ENCODE assay signal across 12 cellular contexts in the genomic region with DNA sequence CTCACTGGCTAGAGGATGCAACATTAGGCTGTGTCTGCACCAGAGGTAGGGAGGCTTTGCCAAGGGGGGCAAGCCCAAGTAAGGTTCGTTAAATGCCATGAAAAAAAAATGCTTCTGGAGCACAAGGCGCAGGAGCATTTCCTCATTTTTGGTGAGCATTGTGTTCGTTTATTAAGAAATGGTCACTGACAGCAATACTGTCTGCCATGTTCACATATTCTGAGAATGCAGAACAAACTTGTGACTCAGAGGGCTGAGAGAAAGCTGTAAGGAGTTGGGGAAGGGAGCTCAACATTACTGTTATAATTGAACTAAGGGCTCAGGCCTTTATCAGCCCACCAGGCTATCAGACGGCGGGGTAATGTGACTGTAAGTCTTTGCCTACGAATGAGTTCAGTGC.
DNase-seq lines count a peak whose midpoint lies in the region; FAIRE-seq and TF ChIP-seq lines count a peak whose summit lies in the region.
"Had no signal": no experiment of that assay in that cellular context is flagged by ENCODE, and none has a peak within 500 bp of the region (broad histone marks: within the 10 kb centered on the region; RNA-seq: fewer than 3 reads in every experiment).

No MANE protein-coding gene starts in this region.

- H2AK5ac ChIP-seq in H1 (ENCODE audit: low read depth, low read length): no peak overlapping the region

- no peak overlapping the region for H2BK120ac ChIP-seq in H1 (replicated peaks; ENCODE audit: low read depth, low read length)

- TF ChIP-seq EP300 in H1 (IDR thresholded peaks at IDR 0.05; ENCODE audit: borderline replicate concordance in 1 of 2, low read depth in 2 of 2, low read length in 2 of 2): no peak

- FAIRE-seq in H1 (lab: Jason Lieb, UNC): no peak

- no peaks in the 10 kb centered on the region for H3K36me3 ChIP-seq in H1 (ENCODE audit: control insufficient read depth in 2 of 4, insufficient read depth in 4 of 4, low read length in 3 of 4)
- no peaks in the 10 kb centered on the region for H3K36me3 ChIP-seq in osteoblast (ENCODE audit: insufficient read depth, low read length)
- H3K36me3 ChIP-seq: gastroesophageal sphincter, left ventricle myocardium inferior had no signal

- H3K14ac ChIP-seq in H1 (ENCODE audit: insufficient read length): no peak overlapping the region

- H3K18ac ChIP-seq in H1 (ENCODE audit: extremely low read depth, low read length): no peak overlapping the region

- no peak overlapping the region for H3K56ac ChIP-seq in H1 (replicated peaks; ENCODE audit: insufficient read length, low read depth, low read length)

- no peaks in the 10 kb centered on the region for H4K20me1 ChIP-seq in H1 (replicated peaks in 1 of 2; ENCODE audit: control insufficient read depth in 1 of 2, insufficient read depth in 2 of 2, low read length in 2 of 2)
- no peaks in the 10 kb centered on the region for H4K20me1 ChIP-seq in osteoblast (ENCODE audit: insufficient read depth, low read length)

- no peaks in the 10 kb centered on the region for H3K23me2 ChIP-seq in H1 (ENCODE audit: low read depth, low read length)

- no peak overlapping the region for H4K5ac ChIP-seq in H1 (ENCODE audit: insufficient read length, low read depth, low read length)

- H3K9ac ChIP-seq in H1 (replicated peaks in 1 of 4; ENCODE audit: extremely low read depth in 1 of 4, low read depth in 3 of 4, low read length in 3 of 4): no peak overlapping the region

- H3K4me1 ChIP-seq in H1 (replicated peaks in 1 of 4; ENCODE audit: control insufficient read depth in 3 of 4, insufficient read depth in 4 of 4, low read length in 3 of 4): peaks cover 1 to 15% (median 10%) of the 10 kb centered on the region in 4 experiments
- peaks cover 41% of the 10 kb centered on the region for H3K4me1 ChIP-seq in osteoblast (ENCODE audit: insufficient read depth, low read length)
- H3K4me1 ChIP-seq: gastroesophageal sphincter had no signal

- H3K4ac ChIP-seq in H1 (replicated peaks; ENCODE audit: insufficient read length, low read depth, low read length): no peak overlapping the region

- H3K79me2 ChIP-seq in H1 (ENCODE audit: control insufficient read depth in 1 of 2, insufficient read depth in 2 of 2, low read length in 2 of 2): no peaks in the 10 kb centered on the region
- no peaks in the 10 kb centered on the region for H3K79me2 ChIP-seq in osteoblast (ENCODE audit: insufficient read depth, low read length)

- no peak for TF ChIP-seq CTCF in H1 (IDR thresholded peaks at IDR 0.05; ENCODE audit: control extremely low read depth in 1 of 3, insufficient read depth in 1 of 3, low read depth in 1 of 3, low read length in 3 of 3)
- no peak for TF ChIP-seq CTCF in osteoblast (IDR thresholded peaks at IDR 0.05; ENCODE audit: extremely low read depth, low read depth, low read length)
- TF ChIP-seq CTCF in GM10248 (IDR thresholded peaks at IDR 0.05; ENCODE audit: control extremely low read depth, extremely low read depth, low read depth, missing control alignments): no peak

- TF ChIP-seq POLR2A in H1 (IDR thresholded peaks at IDR 0.05; ENCODE audit: control extremely low read depth in 1 of 2, low read depth in 2 of 2, low read length in 2 of 2): no peak

- H2BK15ac ChIP-seq in H1 (ENCODE audit: low read length): no peak overlapping the region

- H3K27me3 ChIP-seq in H1 (replicated peaks in 1 of 4; ENCODE audit: control insufficient read depth in 3 of 4, extremely low read depth in 1 of 4, insufficient read depth in 3 of 4, low read length in 3 of 4): no peaks in the 10 kb centered on the region
- no peaks in the 10 kb centered on the region for H3K27me3 ChIP-seq in osteoblast (ENCODE audit: insufficient read depth, low read length)
- H3K27me3 ChIP-seq: gastroesophageal sphincter had no signal

- 78% methylated on average over 6 of the region's 6 CpGs; no CpG with 5 or more reads in 1 of the 2 experiments for WGBS in H1 (ENCODE audit: extremely low coverage in 1 of 2, insufficient coverage in 1 of 2, insufficient read length in 1 of 2, insufficient replicate concordance in 2 of 2, low coverage in 1 of 2, low lambda C conversion rate in 2 of 2, missing lambda C conversion rate in 1 of 2), 2 experiments

- H2BK5ac ChIP-seq in H1 (ENCODE audit: low read depth, low read length): no peak overlapping the region

- H3K9me3 ChIP-seq in H1 (ENCODE audit: insufficient read depth in 2 of 2, low read depth in 1 of 2, low read length in 1 of 2): no peaks in the 10 kb centered on the region
- no peaks in the 10 kb centered on the region for H3K9me3 ChIP-seq in osteoblast (ENCODE audit: low read depth, low read length)
- H3K9me3 ChIP-seq: gastroesophageal sphincter, left ventricle myocardium inferior had no signal

- H2BK12ac ChIP-seq in H1 (ENCODE audit: low read depth, low read length): peak overlapping the region; percentile 73; the same call in 1 of the 2 replicates

- no peak overlapping the region for H4K8ac ChIP-seq in H1 (ENCODE audit: extremely low read depth, insufficient read depth, low read length)

- no peak overlapping the region for H4K91ac ChIP-seq in H1 (replicated peaks; ENCODE audit: insufficient read length, low read length)

- CTCF ChIA-PET in H1 (lab: Charles Lee; ENCODE audit: partially characterized antibody): interaction anchor here (0.5 to 1.3 kb wide), 5 partner anchors 11 to 93 kb away, joined by 3 to 5 read pairs (median 3); no protein-coding TSS in a partner anchor
- CTCF ChIA-PET in GM10248 (lab: Yijun Ruan, JAX): interaction anchor here (0.9 kb wide), 1 partner anchor 19 kb away, joined by 3 read pairs; no protein-coding TSS in a partner anchor

- no peak overlapping the region for H3K4me3 ChIP-seq in H1 (ENCODE audit: extremely low read depth in 1 of 4, insufficient read depth in 2 of 4, low read depth in 3 of 4, low read length in 4 of 4)
- H3K4me3 ChIP-seq in osteoblast (ENCODE audit: insufficient read depth, low read length): no peak overlapping the region
- H3K4me3 ChIP-seq: gastroesophageal sphincter, left ventricle myocardium inferior had no signal

- H3K4me2 ChIP-seq in H1 (ENCODE audit: insufficient read depth in 1 of 2, low read depth in 2 of 2, low read length in 2 of 2) (peak overlapping the region in 1 of 2 experiments; percentile 27; a peak in 1 of 4 replicates), osteoblast (ENCODE audit: insufficient read depth, low read length) (peak overlapping the region; percentile 0)

- POLR2A ChIA-PET in H1 (lab: Charles Lee; ENCODE audit: partially characterized antibody) (interaction anchor here (0.7 kb wide), 1 partner anchor 270 kb away, joined by 3 read pairs; no protein-coding TSS in a partner anchor), GM10248 (lab: Yijun Ruan, JAX) (no interaction called here)

- 0 out of 2 replicates have a peak overlapping the region, but pooled peaks have one; percentile 90 for H2AFZ ChIP-seq in H1 (ENCODE audit: low read length)
- H2AFZ ChIP-seq in osteoblast (ENCODE audit: low read length): peak overlapping the region; percentile 83

- no peak overlapping the region for H3K27ac ChIP-seq in H1 (ENCODE audit: low read depth, low read length)
- no peak overlapping the region for H3K27ac ChIP-seq in osteoblast (ENCODE audit: low read depth, low read length)
- H3K27ac ChIP-seq: gastroesophageal sphincter, left ventricle myocardium inferior had no signal

- H2BK20ac ChIP-seq in H1 (ENCODE audit: low read length): 0 out of 2 replicates have a peak overlapping the region, but pooled peaks have one; percentile 38

- no peaks in the 10 kb centered on the region for H3K79me1 ChIP-seq in H1 (ENCODE audit: low read depth, low read length)

- TF ChIP-seq RAD21 in H1 (IDR thresholded peaks at IDR 0.05 in 1 of 2, conservative IDR thresholded peaks at IDR 0.05 in 1 of 2; ENCODE audit: low read depth in 2 of 2, low read length in 2 of 2): no peak

- H3K23ac ChIP-seq in H1 (ENCODE audit: insufficient read length): no peak overlapping the region

- DNase-seq in CD1c-positive myeloid dendritic cell (ENCODE audit: extremely low spot score) (peak; percentile 72), NOMO-1 treated with DMSO at 0.1 percent for 48 hours (lab: John Stamatoyannopoulos, UW; ENCODE audit: unreplicated experiment) (peak; percentile 77), H1 (ENCODE audit: low read depth in 1 of 2, low spot score in 2 of 2) (no peak), osteoblast (ENCODE audit: insufficient read length, low spot score, missing footprints) (no peak), GM10248 (ENCODE audit: extremely low spot score) (no peak), NCI-H1694 treated with DMSO at 0.1 percent for 48 hours (lab: John Stamatoyannopoulos, UW) (no peak), NCI-H526 (lab: John Stamatoyannopoulos, UW) (no peak)
- no peak for DNase-seq in activated T-cell treated with anti-CD3 and anti-CD28 coated beads, Interleukin-2, amount 50 U/mL, for 48 hours
- DNase-seq: activated B cell treated with CpG ODN at 0.5 μM for 24 hours; activated T-cell treated with anti-CD3 and anti-CD28 coated beads, Interleukin-2, amount 50 U/mL, for 72 hours; left ventricle myocardium inferior had no signal

TF ChIP-seq in H1, 55 proteins besides CTCF, POLR2A, EP300 and RAD21 (continues in another document):
- TF ChIP-seq SUZ12 (IDR thresholded peaks at IDR 0.05; ENCODE audit: low read length): no peak
- no peak for TF ChIP-seq SP1 (IDR thresholded peaks at IDR 0.05; ENCODE audit: low read depth, low read length)
- no peak for TF ChIP-seq SAP30 (IDR thresholded peaks at IDR 0.05; ENCODE audit: insufficient read depth, insufficient replicate concordance, low read length)

Comparison
In these comparisons a context has a peak if more than half of its experiments do, and no peak if none do; other contexts are left out.
1. DNase-seq: peak in CD1c-positive myeloid dendritic cell (single experiment) and NOMO-1 treated with DMSO at 0.1 percent for 48 hours (single experiment); none in H1 (0 of 2), osteoblast (single experiment), activated T-cell treated with anti-CD3 and anti-CD28 coated beads, Interleukin-2, amount 50 U/mL, for 48 hours (0 of 2), GM10248 (single experiment), NCI-H1694 treated with DMSO at 0.1 percent for 48 hours (single experiment) and NCI-H526 (0 of 2).